In the genomic region with DNA sequence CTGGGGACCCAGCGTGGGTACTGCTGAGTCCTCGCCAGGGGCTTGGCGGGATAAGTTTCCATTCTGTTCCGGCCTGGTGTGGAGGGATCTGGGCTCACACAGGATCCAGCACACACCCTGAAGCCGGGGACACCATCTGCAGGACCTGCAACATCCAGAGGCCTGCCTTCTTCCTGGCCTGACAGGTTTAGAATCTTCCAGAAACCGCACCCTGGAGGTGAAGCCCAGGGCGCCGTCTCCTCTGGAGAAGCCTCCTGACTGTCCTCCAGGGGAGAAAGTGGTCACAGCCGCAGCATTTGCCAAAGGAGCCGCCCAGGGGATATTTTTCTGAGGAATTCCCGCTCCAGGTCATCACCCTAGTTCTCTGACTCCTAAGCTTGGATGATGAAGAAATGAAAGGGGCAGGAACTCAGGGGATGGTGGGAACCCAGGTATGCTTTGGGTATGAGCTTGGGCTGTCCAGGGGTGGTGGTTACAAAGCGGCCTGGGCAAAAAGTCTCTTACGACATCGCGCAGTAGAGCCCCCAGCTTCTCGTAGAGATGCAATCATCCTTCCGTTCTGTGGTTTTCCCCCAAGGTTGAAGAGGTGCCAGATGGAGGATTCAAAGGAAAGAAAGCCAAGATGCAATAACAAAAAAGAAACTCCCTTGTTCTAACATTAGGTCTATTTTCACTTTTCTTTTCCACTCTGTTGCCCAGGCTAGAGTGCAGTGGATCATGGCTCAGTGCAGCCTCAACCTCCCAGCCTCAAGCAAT, we compare ENCODE assay signal across 10 cellular contexts. TPM values are rescaled to one million over a fixed set of nuclear protein-coding genes. Genes with fewer than 3 reads are reported as not detected.
A peak's percentile ranks its signal among the peaks of the same experiment; 100 is the strongest.
DNase-seq lines count a peak whose midpoint lies in the region; ATAC-seq, FAIRE-seq and TF ChIP-seq lines count a peak whose summit lies in the region.
"Had no signal": no experiment of that assay in that cellular context is flagged by ENCODE, and none has a peak within 500 bp of the region (broad histone marks: within the 10 kb centered on the region; RNA-seq: fewer than 3 reads in every experiment).

No MANE protein-coding gene starts in this region.

- intact Hi-C loops in IMR-90 (cut with micrococcal nuclease), result no loop called here

- H4K8ac ChIP-seq in IMR-90 (ENCODE audit: low read depth in 2 of 2, low read length in 2 of 2), result no peak overlapping the region

- no peak overlapping the region for H3K27ac Mint-ChIP-seq in activated naive CD8-positive, alpha-beta T cell treated with anti-CD3 and anti-CD28 coated beads for 36 hours

- no peak overlapping the region for H3K4me2 ChIP-seq in IMR-90 (ENCODE audit: low read depth, low read length)

- H3K4me3 ChIP-seq in IMR-90 (ENCODE audit: insufficient read depth, low read depth, low read length), result no peak overlapping the region
- H3K4me3 ChIP-seq in rectal smooth muscle tissue (ENCODE audit: low read length), result no peak overlapping the region

- H4K5ac ChIP-seq in IMR-90 (ENCODE audit: low read depth, low read length), result no peak overlapping the region

- H2AK5ac ChIP-seq in IMR-90 (ENCODE audit: low read depth, low read length), result peak overlapping the region; percentile 89; the same call in 1 of the 2 replicates

- H4K91ac ChIP-seq in IMR-90 (ENCODE audit: insufficient read depth, low read depth, low read length), result peak overlapping the region; percentile 44

- H3K4ac ChIP-seq in IMR-90 (ENCODE audit: low read depth, low read length), result peak overlapping the region; percentile 30; the same call in 1 of the 2 replicates

- H3K27ac ChIP-seq in IMR-90 (ENCODE audit: insufficient read depth, low read length) (no peak overlapping the region), rectal smooth muscle tissue (ENCODE audit: low read depth, low read length) (peak overlapping the region; percentile 13), RWPE1 (no peak overlapping the region)
- H3K27ac ChIP-seq: VCaP had no signal

- peak overlapping the region; percentile 26 for H2AK9ac ChIP-seq in IMR-90 (replicated peaks; ENCODE audit: low read depth, low read length, poor library complexity)

- no peak overlapping the region for H3K4me3 Mint-ChIP-seq in activated naive CD8-positive, alpha-beta T cell treated with anti-CD3 and anti-CD28 coated beads for 36 hours

- H3K4me1 Mint-ChIP-seq in activated naive CD8-positive, alpha-beta T cell treated with anti-CD3 and anti-CD28 coated beads for 36 hours, result peaks cover 14% of the 10 kb centered on the region

- no peak overlapping the region for H2AFZ ChIP-seq in IMR-90 (replicated peaks; ENCODE audit: low read length, poor library complexity)

- no peak overlapping the region for H3K23ac ChIP-seq in IMR-90 (ENCODE audit: low read depth, low read length)

- H2BK20ac ChIP-seq in IMR-90 (ENCODE audit: low read depth, low read length), result peak overlapping the region; percentile 63; the same call in 1 of the 2 replicates

- peaks cover 17% of the 10 kb centered on the region for H3K9me1 ChIP-seq in IMR-90 (ENCODE audit: insufficient read depth, low read length)

- no peaks in the 10 kb centered on the region for H3K36me3 Mint-ChIP-seq in activated naive CD8-positive, alpha-beta T cell treated with anti-CD3 and anti-CD28 coated beads for 36 hours

- no peaks in the 10 kb centered on the region for H3K27me3 Mint-ChIP-seq in activated naive CD8-positive, alpha-beta T cell treated with anti-CD3 and anti-CD28 coated beads for 36 hours

- TF ChIP-seq RAD21 in IMR-90 (IDR thresholded peaks at IDR 0.05; ENCODE audit: low read length), result no peak

- 0 out of 2 replicates have a peak, but pooled peaks cover 4% of the 10 kb centered on the region for H4K20me1 ChIP-seq in IMR-90 (ENCODE audit: insufficient read depth, low read length)

- POLR2A ChIA-PET in IMR-90 (lab: Charles Lee; ENCODE audit: unreplicated experiment), result interaction anchor here (0.6 kb wide), 1 partner anchor 9 kb away, joined by 3 read pairs; the partner anchor contains the start of gene CRISPLD2
- POLR2A ChIA-PET in RWPE1 (lab: Yijun Ruan, JAX; ENCODE audit: low non-redundant PET), result no interaction called here

- 0 out of 4 replicates have a peak, but pooled peaks cover 0 to 8% of the 10 kb centered on the region in 2 experiments for H3K79me1 ChIP-seq in IMR-90 (ENCODE audit: low read depth in 1 of 2, low read length in 2 of 2)

- peak overlapping the region; percentile 87; the same call in 2 of the 3 replicates for H2BK15ac ChIP-seq in IMR-90 (ENCODE audit: low read depth, low read length)

- DNase-seq in GF-D8 (lab: John Stamatoyannopoulos, UW) (peak; percentile 76), IMR-90 (peak; percentile 63), frontal cortex (ENCODE audit: low spot score in 2 of 2) (no peak), RWPE1 (ENCODE audit: low spot score) (no peak)
- DNase-seq in activated naive CD8-positive, alpha-beta T cell treated with anti-CD3 and anti-CD28 coated beads for 36 hours, result peak; percentile 44
- DNase-seq: NCI-H1694 had no signal

- in situ Hi-C loops in IMR-90 (cut with MboI; ENCODE audit: low sequenced_read_pairs), result no loop called here

- CTCF ChIA-PET in IMR-90 (lab: Yijun Ruan, JAX) (no interaction called here), RWPE1 (lab: Yijun Ruan, JAX) (interaction anchor here (0.7 kb wide), 1 partner anchor 171 kb away, joined by 3 read pairs; no protein-coding TSS in a partner anchor)

- no TSS peak for BruUV-seq in IMR-90 (replicated peaks; lab: Mats Ljungman, UMichigan)

- ATAC-seq in IMR-90 (ENCODE audit: low read depth) (no peak), HG02938 (IDR thresholded peaks at IDR 0.05; ENCODE audit: unreplicated experiment) (no peak), GM19455 (IDR thresholded peaks at IDR 0.05; ENCODE audit: unreplicated experiment) (no peak)

- H3K27me3 ChIP-seq in IMR-90 (ENCODE audit: control insufficient read depth, insufficient read depth, low read length) (no peaks in the 10 kb centered on the region), rectal smooth muscle tissue (ENCODE audit: control insufficient read depth, insufficient read depth, low read length) (peaks cover 3% of the 10 kb centered on the region)

- H3K36me3 ChIP-seq in IMR-90 (ENCODE audit: control insufficient read depth, insufficient read depth, low read length) (no peaks in the 10 kb centered on the region), rectal smooth muscle tissue (ENCODE audit: control insufficient read depth, insufficient read depth, low read length) (no peaks in the 10 kb centered on the region)

- no peak overlapping the region for H2BK5ac ChIP-seq in IMR-90 (ENCODE audit: low read depth, low read length, poor library complexity, severe bottlenecking)

- no peak for TF ChIP-seq CTCF in IMR-90 (conservative IDR thresholded peaks at IDR 0.05; ENCODE audit: low read depth, low read length)
- TF ChIP-seq CTCF in RWPE1 (conservative IDR thresholded peaks at IDR 0.05; ENCODE audit: low read depth), result no peak

- 0 out of 2 replicates have a peak, but pooled peaks cover 4% of the 10 kb centered on the region for H3K9me3 ChIP-seq in IMR-90 (ENCODE audit: control insufficient read depth, insufficient read depth, low read length)

- no peak for FAIRE-seq in frontal cortex (lab: Jason Lieb, UNC)

- 80% methylated on average over 1 of the region's 17 CpGs; no CpG with 5 or more reads in 1 of the 2 experiments for WGBS in IMR-90 (ENCODE audit: extremely low coverage in 2 of 2, insufficient read length in 1 of 2), 2 experiments

- H3K9ac ChIP-seq in IMR-90 (ENCODE audit: low read depth, low read length), result no peak overlapping the region
- no peak overlapping the region for H3K9ac ChIP-seq in rectal smooth muscle tissue (ENCODE audit: low read length)

- H3K9me3 Mint-ChIP-seq in activated naive CD8-positive, alpha-beta T cell treated with anti-CD3 and anti-CD28 coated beads for 36 hours, result no peaks in the 10 kb centered on the region

- no peak for TF ChIP-seq POLR2A in IMR-90 (IDR thresholded peaks at IDR 0.05; ENCODE audit: low read depth, low read length)

- no peak overlapping the region for H3K18ac ChIP-seq in IMR-90 (ENCODE audit: low read depth, low read length)

- dilution Hi-C loops in IMR-90 (cut with HindIII; ENCODE audit: low sequenced_read_pairs, unreplicated experiment), result no loop called here

- H2BK120ac ChIP-seq in IMR-90 (ENCODE audit: low read depth, low read length), result peak overlapping the region; percentile 57; the same call in 1 of the 2 replicates

- no peak overlapping the region for H3K56ac ChIP-seq in IMR-90 (ENCODE audit: extremely low read depth, insufficient read depth, low read length)

- no peak overlapping the region; the same call in 1 of the 2 replicates for H3K14ac ChIP-seq in IMR-90 (replicated peaks; ENCODE audit: low read depth, low read length)

- H3K4me1 ChIP-seq in IMR-90 (ENCODE audit: control insufficient read depth, insufficient read depth, low read length), result peaks cover 18% of the 10 kb centered on the region
- H3K4me1 ChIP-seq in rectal smooth muscle tissue (ENCODE audit: control insufficient read depth, insufficient read depth, low read length), result no peaks in the 10 kb centered on the region

TF ChIP-seq in IMR-90, 13 proteins besides CTCF, POLR2A, EP300 and RAD21:
- TF ChIP-seq CEBPB (IDR thresholded peaks at IDR 0.05; ENCODE audit: low read depth, low read length) (peak; percentile 49), CHD1 (IDR thresholded peaks at IDR 0.05; ENCODE audit: low read depth, low read length) (no peak), SMC3 (IDR thresholded peaks at IDR 0.05; ENCODE audit: low read depth, low read length) (no peak), ELK1 (IDR thresholded peaks at IDR 0.05; ENCODE audit: borderline replicate concordance, low read depth, low read length) (no peak)

RNA-seq across cellular contexts. Expression of gene CRISPLD2, which starts 9.1 kb away (rescaled TPM):
- total RNA-seq in IMR-90 (2012; rRNA removed) (35.0 and 37.5 TPM in 2 replicates), frontal cortex (3.3 TPM)
- polyA plus RNA-seq in IMR-90 (2012; rRNA removed), result 21.3 and 23.1 TPM in 2 replicates
- 17.6 and 30.1 TPM in 2 replicates for polyA plus RNA-seq in IMR-90 (2012; cell fraction: cytosol; rRNA removed)
- 26.7 and 30.7 TPM in 2 replicates for polyA plus RNA-seq in IMR-90 (2012; cell fraction: nucleus; rRNA removed; ENCODE audit: low replicate concordance)
- not detected for total RNA-seq in activated naive CD8-positive, alpha-beta T cell treated with anti-CD3 and anti-CD28 coated beads for 36 hours

Comparison
In these comparisons a context has a peak if more than half of its experiments do, and no peak if none do; other contexts are left out.
1. DNase-seq: peak in GF-D8 (single experiment), IMR-90 (single experiment) and activated naive CD8-positive, alpha-beta T cell treated with anti-CD3 and anti-CD28 coated beads for 36 hours (single experiment); none in frontal cortex (0 of 2) and RWPE1 (single experiment).